1 cellular context compared by ENCODE assay signal in the genomic region with DNA sequence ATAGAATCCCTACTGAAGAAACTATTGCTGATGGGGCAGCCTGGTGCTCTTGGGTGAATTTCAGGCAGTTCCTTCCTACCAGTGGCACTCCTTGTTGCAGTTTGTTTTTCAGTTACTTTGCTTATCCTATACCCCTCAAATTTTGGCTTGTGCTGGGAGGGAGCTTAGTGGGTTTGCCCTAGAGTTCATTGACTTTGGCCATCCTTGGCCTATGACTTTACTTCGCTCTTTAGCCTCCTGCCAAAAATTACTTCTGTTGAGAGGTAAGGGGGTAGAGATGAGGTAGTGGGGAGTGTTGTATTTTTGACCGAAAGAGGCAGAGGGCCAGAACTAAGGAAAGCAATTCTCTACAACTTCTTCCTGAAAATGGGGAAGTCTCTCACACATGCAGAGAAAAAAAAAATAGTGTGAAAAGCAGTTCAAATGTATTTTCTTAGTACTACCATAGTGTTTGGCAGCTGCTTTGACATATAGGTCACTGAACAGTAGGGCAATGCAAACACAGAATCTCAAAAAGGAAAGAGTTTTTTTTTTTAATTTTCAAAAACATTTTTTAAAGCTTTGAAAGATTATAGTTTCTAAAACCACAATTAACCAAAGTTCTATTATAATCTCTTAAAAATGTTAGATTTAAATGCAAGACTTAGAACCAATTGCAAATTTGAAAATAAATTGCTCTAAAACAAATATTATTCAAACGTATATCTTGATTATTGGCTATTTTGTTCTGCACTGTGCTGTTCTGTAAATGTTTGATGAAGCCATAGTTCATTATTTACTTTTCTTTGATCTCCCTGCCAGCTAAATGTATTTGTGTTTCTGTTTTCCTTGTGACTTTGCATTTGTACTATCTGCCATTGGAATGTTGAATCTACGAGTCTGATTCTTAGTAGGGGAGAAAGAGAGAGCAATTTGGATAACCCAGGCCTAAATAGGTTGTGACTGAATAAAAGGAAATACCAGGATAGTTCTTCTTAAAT.
A peak's percentile ranks its signal among the peaks of the same experiment; 100 is the strongest.
TF ChIP-seq lines count a peak whose summit lies in the region.

No MANE protein-coding gene starts in this region.

TF ChIP-seq in HepG2, 621 proteins besides CTCF, POLR2A, EP300 and RAD21 (continued from another document and continues in another):
- TF ChIP-seq NPAS2 (CRISPR knock-in tag; IDR thresholded peaks at IDR 0.05; ENCODE audit: borderline replicate concordance), result no peak
- TF ChIP-seq ASH2L (IDR thresholded peaks at IDR 0.05; ENCODE audit: insufficient read length, low read depth, low read length), result no peak
- no peak for TF ChIP-seq GTF2F1 (IDR thresholded peaks at IDR 0.05; ENCODE audit: low read length)
- TF ChIP-seq, protein P1, sequence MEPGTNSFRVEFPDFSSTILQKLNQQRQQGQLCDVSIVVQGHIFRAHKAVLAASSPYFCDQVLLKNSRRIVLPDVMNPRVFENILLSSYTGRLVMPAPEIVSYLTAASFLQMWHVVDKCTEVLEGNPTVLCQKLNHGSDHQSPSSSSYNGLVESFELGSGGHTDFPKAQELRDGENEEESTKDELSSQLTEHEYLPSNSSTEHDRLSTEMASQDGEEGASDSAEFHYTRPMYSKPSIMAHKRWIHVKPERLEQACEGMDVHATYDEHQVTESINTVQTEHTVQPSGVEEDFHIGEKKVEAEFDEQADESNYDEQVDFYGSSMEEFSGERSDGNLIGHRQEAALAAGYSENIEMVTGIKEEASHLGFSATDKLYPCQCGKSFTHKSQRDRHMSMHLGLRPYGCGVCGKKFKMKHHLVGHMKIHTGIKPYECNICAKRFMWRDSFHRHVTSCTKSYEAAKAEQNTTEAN (CRISPR knock-in tag; conservative IDR thresholded peaks at IDR 0.05), result no peak
- no peak for TF ChIP-seq MYNN (CRISPR knock-in tag; IDR thresholded peaks at IDR 0.05; ENCODE audit: low read depth)
- TF ChIP-seq, protein P2, sequence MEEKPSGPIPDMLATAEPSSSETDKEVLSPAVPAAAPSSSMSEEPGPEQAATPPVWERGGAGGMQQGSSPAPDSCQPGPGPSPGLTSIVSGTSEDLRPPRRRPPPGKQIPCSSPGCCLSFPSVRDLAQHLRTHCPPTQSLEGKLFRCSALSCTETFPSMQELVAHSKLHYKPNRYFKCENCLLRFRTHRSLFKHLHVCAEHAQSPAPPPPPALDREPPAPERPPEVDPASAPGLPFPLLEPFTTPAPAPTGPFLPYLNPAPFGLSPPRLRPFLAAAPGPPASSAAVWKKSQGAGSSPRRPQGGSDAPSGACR (CRISPR knock-in tag; IDR thresholded peaks at IDR 0.05), result no peak
- no peak for TF ChIP-seq PHF20 (CRISPR knock-in tag; IDR thresholded peaks at IDR 0.05)
- TF ChIP-seq MEIS1 (CRISPR knock-in tag; IDR thresholded peaks at IDR 0.05; ENCODE audit: borderline replicate concordance), result no peak
- no peak for TF ChIP-seq ZBTB7A (CRISPR knock-in tag; IDR thresholded peaks at IDR 0.05)
- no peak for TF ChIP-seq AGO2 (optimal IDR thresholded peaks at IDR 0.05; ENCODE audit: low read depth, low read length)
- no peak for TF ChIP-seq POLR2G (IDR thresholded peaks at IDR 0.05; ENCODE audit: low read depth, low read length)
- TF ChIP-seq, protein P3, sequence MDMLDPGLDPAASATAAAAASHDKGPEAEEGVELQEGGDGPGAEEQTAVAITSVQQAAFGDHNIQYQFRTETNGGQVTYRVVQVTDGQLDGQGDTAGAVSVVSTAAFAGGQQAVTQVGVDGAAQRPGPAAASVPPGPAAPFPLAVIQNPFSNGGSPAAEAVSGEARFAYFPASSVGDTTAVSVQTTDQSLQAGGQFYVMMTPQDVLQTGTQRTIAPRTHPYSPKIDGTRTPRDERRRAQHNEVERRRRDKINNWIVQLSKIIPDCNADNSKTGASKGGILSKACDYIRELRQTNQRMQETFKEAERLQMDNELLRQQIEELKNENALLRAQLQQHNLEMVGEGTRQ (IDR thresholded peaks at IDR 0.05; ENCODE audit: low read depth, low read length), result no peak
- TF ChIP-seq, protein P3 (CRISPR knock-in tag; IDR thresholded peaks at IDR 0.05; ENCODE audit: borderline replicate concordance), result no peak
- no peak for TF ChIP-seq ZEB1 (IDR thresholded peaks at IDR 0.05; ENCODE audit: insufficient replicate concordance, low read depth)
- TF ChIP-seq ZNF558 (CRISPR knock-in tag; IDR thresholded peaks at IDR 0.05; ENCODE audit: borderline replicate concordance), result no peak
- no peak for TF ChIP-seq TP53 (CRISPR knock-in tag; conservative IDR thresholded peaks at IDR 0.05)
- TF ChIP-seq, protein P4, sequence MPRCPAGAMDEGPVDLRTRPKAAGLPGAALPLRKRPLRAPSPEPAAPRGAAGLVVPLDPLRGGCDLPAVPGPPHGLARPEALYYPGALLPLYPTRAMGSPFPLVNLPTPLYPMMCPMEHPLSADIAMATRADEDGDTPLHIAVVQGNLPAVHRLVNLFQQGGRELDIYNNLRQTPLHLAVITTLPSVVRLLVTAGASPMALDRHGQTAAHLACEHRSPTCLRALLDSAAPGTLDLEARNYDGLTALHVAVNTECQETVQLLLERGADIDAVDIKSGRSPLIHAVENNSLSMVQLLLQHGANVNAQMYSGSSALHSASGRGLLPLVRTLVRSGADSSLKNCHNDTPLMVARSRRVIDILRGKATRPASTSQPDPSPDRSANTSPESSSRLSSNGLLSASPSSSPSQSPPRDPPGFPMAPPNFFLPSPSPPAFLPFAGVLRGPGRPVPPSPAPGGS (CRISPR knock-in tag; IDR thresholded peaks at IDR 0.05), result no peak
- TF ChIP-seq ZNF766 (CRISPR knock-in tag; IDR thresholded peaks at IDR 0.05; ENCODE audit: borderline replicate concordance), result no peak
- TF ChIP-seq, protein P5, sequence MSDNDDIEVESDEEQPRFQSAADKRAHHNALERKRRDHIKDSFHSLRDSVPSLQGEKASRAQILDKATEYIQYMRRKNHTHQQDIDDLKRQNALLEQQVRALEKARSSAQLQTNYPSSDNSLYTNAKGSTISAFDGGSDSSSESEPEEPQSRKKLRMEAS (IDR thresholded peaks at IDR 0.05), result no peak
- TF ChIP-seq ZNF12 (CRISPR knock-in tag; IDR thresholded peaks at IDR 0.05), result 0 out of 2 replicates have a peak, but pooled peaks have one; percentile 24
- no peak for TF ChIP-seq FOXM1 (CRISPR knock-in tag; IDR thresholded peaks at IDR 0.05)
- TF ChIP-seq, protein P6, sequence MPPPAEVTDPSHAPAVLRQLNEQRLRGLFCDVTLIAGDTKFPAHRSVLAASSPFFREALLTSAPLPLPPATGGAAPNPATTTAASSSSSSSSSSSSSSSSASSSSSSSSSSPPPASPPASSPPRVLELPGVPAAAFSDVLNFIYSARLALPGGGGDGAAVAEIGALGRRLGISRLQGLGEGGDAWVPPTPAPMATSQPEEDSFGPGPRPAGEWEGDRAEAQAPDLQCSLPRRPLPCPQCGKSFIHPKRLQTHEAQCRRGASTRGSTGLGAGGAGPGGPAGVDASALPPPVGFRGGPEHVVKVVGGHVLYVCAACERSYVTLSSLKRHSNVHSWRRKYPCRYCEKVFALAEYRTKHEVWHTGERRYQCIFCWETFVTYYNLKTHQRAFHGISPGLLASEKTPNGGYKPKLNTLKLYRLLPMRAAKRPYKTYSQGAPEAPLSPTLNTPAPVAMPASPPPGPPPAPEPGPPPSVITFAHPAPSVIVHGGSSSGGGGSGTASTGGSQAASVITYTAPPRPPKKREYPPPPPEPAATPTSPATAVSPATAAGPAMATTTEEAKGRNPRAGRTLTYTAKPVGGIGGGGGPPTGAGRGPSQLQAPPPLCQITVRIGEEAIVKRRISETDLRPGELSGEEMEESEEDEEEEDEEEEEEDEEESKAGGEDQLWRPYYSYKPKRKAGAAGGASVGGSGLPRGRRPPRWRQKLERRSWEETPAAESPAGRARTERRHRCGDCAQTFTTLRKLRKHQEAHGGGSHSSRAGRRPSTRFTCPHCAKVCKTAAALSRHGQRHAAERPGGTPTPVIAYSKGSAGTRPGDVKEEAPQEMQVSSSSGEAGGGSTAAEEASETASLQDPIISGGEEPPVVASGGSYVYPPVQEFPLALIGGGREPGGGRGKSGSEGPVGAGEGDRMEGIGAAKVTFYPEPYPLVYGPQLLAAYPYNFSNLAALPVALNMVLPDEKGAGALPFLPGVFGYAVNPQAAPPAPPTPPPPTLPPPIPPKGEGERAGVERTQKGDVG (CRISPR knock-in tag; IDR thresholded peaks at IDR 0.05; ENCODE audit: borderline replicate concordance), result no peak
- no peak for TF ChIP-seq HOXA5 (CRISPR knock-in tag; IDR thresholded peaks at IDR 0.05)
- TF ChIP-seq, protein P7, sequence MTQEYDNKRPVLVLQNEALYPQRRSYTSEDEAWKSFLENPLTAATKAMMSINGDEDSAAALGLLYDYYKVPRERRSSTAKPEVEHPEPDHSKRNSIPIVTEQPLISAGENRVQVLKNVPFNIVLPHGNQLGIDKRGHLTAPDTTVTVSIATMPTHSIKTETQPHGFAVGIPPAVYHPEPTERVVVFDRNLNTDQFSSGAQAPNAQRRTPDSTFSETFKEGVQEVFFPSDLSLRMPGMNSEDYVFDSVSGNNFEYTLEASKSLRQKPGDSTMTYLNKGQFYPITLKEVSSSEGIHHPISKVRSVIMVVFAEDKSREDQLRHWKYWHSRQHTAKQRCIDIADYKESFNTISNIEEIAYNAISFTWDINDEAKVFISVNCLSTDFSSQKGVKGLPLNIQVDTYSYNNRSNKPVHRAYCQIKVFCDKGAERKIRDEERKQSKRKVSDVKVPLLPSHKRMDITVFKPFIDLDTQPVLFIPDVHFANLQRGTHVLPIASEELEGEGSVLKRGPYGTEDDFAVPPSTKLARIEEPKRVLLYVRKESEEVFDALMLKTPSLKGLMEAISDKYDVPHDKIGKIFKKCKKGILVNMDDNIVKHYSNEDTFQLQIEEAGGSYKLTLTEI (CRISPR knock-in tag; conservative IDR thresholded peaks at IDR 0.05), result no peak
- TF ChIP-seq GATAD1 (CRISPR knock-in tag; IDR thresholded peaks at IDR 0.05), result no peak
- TF ChIP-seq ZNF251 (CRISPR knock-in tag; IDR thresholded peaks at IDR 0.05), result no peak
- TF ChIP-seq RXRB (CRISPR knock-in tag; IDR thresholded peaks at IDR 0.05; ENCODE audit: borderline replicate concordance), result peak; percentile 70
- TF ChIP-seq, protein P8, sequence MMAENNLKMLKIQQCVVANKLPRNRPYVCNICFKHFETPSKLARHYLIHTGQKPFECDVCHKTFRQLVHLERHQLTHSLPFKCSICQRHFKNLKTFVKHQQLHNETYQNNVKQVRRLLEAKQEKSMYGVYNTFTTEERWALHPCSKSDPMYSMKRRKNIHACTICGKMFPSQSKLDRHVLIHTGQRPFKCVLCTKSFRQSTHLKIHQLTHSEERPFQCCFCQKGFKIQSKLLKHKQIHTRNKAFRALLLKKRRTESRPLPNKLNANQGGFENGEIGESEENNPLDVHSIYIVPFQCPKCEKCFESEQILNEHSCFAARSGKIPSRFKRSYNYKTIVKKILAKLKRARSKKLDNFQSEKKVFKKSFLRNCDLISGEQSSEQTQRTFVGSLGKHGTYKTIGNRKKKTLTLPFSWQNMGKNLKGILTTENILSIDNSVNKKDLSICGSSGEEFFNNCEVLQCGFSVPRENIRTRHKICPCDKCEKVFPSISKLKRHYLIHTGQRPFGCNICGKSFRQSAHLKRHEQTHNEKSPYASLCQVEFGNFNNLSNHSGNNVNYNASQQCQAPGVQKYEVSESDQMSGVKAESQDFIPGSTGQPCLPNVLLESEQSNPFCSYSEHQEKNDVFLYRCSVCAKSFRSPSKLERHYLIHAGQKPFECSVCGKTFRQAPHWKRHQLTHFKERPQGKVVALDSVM (CRISPR knock-in tag; IDR thresholded peaks at IDR 0.05), result no peak
- TF ChIP-seq, protein P9, sequence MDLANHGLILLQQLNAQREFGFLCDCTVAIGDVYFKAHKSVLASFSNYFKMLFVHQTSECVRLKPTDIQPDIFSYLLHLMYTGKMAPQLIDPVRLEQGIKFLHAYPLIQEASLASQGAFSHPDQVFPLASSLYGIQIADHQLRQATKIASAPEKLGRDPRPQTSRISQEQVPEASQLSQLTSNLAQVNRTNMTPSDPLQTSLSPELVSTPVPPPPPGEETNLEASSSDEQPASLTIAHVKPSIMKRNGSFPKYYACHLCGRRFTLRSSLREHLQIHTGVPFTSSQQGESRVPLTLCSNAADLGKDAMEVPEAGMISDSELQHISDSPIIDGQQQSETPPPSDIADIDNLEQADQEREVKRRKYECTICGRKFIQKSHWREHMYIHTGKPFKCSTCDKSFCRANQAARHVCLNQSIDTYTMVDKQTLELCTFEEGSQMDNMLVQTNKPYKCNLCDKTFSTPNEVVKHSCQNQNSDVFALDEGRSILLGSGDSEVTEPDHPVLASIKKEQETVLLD (CRISPR knock-in tag; IDR thresholded peaks at IDR 0.05; ENCODE audit: low read depth), result no peak
- TF ChIP-seq SNAPC2 (CRISPR knock-in tag; IDR thresholded peaks at IDR 0.05), result no peak
- no peak for TF ChIP-seq ZFP41 (CRISPR knock-in tag; IDR thresholded peaks at IDR 0.05; ENCODE audit: borderline replicate concordance)
- TF ChIP-seq ZNF7 (CRISPR knock-in tag; IDR thresholded peaks at IDR 0.05), result no peak
- no peak for TF ChIP-seq ZNF615 (CRISPR knock-in tag; IDR thresholded peaks at IDR 0.05; ENCODE audit: borderline replicate concordance)
- TF ChIP-seq, protein P10, sequence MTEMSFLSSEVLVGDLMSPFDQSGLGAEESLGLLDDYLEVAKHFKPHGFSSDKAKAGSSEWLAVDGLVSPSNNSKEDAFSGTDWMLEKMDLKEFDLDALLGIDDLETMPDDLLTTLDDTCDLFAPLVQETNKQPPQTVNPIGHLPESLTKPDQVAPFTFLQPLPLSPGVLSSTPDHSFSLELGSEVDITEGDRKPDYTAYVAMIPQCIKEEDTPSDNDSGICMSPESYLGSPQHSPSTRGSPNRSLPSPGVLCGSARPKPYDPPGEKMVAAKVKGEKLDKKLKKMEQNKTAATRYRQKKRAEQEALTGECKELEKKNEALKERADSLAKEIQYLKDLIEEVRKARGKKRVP (CRISPR knock-in tag; IDR thresholded peaks at IDR 0.05), result no peak
- TF ChIP-seq HOXD1 (CRISPR knock-in tag; IDR thresholded peaks at IDR 0.05), result peak; percentile 27; the same call in 1 of the 2 replicates
- TF ChIP-seq, protein P11, sequence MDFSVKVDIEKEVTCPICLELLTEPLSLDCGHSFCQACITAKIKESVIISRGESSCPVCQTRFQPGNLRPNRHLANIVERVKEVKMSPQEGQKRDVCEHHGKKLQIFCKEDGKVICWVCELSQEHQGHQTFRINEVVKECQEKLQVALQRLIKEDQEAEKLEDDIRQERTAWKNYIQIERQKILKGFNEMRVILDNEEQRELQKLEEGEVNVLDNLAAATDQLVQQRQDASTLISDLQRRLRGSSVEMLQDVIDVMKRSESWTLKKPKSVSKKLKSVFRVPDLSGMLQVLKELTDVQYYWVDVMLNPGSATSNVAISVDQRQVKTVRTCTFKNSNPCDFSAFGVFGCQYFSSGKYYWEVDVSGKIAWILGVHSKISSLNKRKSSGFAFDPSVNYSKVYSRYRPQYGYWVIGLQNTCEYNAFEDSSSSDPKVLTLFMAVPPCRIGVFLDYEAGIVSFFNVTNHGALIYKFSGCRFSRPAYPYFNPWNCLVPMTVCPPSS (IDR thresholded peaks at IDR 0.05), result no peak
- TF ChIP-seq ISL2 (CRISPR knock-in tag; IDR thresholded peaks at IDR 0.05), result peak; percentile 86
- no peak for TF ChIP-seq ZNF670 (CRISPR knock-in tag; IDR thresholded peaks at IDR 0.05; ENCODE audit: borderline replicate concordance)
- no peak for TF ChIP-seq ARNT (IDR thresholded peaks at IDR 0.05)
- TF ChIP-seq, protein P12, sequence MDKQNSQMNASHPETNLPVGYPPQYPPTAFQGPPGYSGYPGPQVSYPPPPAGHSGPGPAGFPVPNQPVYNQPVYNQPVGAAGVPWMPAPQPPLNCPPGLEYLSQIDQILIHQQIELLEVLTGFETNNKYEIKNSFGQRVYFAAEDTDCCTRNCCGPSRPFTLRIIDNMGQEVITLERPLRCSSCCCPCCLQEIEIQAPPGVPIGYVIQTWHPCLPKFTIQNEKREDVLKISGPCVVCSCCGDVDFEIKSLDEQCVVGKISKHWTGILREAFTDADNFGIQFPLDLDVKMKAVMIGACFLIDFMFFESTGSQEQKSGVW (CRISPR knock-in tag; IDR thresholded peaks at IDR 0.05; ENCODE audit: borderline replicate concordance), result no peak
